13 cellular contexts compared by ENCODE assay signal in genomic region chr1:10401281-10401680, GRCh38. TPM values are rescaled to one million over a fixed set of nuclear protein-coding genes. Genes with fewer than 3 reads are reported as not detected.
DNase-seq lines count a peak whose midpoint lies in the region; ATAC-seq and TF ChIP-seq lines count a peak whose summit lies in the region.
"Had no signal": no experiment of that assay in that cellular context is flagged by ENCODE, and none has a peak within 500 bp of the region (broad histone marks: within the 10 kb centered on the region; RNA-seq: fewer than 3 reads in every experiment).

No MANE protein-coding gene starts in this region.

- intact Hi-C loops in OCI-LY7 (cut with micrococcal nuclease; ENCODE audit: unreplicated experiment) = no loop called here

- H3K4me2 ChIP-seq in DND-41 (ENCODE audit: insufficient read depth, low read length) = peak overlapping the region; percentile 84; the same call in 1 of the 2 replicates
- H3K4me2 ChIP-seq in OCI-LY7 (ENCODE audit: low read length) = peak overlapping the region; percentile 79; the same call in 1 of the 2 replicates
- H3K4me2 ChIP-seq in fibroblast of lung (ENCODE audit: extremely low read depth, insufficient read depth, low read length) = peak overlapping the region; percentile 4

- DNase-seq in DND-41 (no peak), OCI-LY7 (ENCODE audit: low spot score) (no peak), fibroblast of lung (ENCODE audit: low read depth in 2 of 2) (peak; percentile 27 to 32), GF-D8 (lab: John Stamatoyannopoulos, UW) (no peak), DMS53 treated with DMSO at 0.1 percent for 48 hours (lab: John Stamatoyannopoulos, UW; ENCODE audit: unreplicated experiment) (no peak), germinal center (ENCODE audit: low spot score) (no peak)
- no peak for DNase-seq in central memory CD4-positive, alpha-beta T cell
- DNase-seq: DMS79; NCI-H526; stimulated activated CD4-positive, alpha-beta T cell treated with anti-CD3 and anti-CD28 coated beads, Interleukin-2, amount 100 ng/mL, for 24 hours; stimulated activated naive CD4-positive, alpha-beta T cell had no signal

- peaks cover 58% of the 10 kb centered on the region for H3K36me3 ChIP-seq in DND-41 (ENCODE audit: insufficient read depth, low read length)
- H3K36me3 ChIP-seq in OCI-LY7 (ENCODE audit: insufficient read depth, low read length) = peaks cover 59% of the 10 kb centered on the region
- H3K36me3 ChIP-seq in fibroblast of lung (ENCODE audit: control insufficient read depth, insufficient read depth, low read length) = peaks cover 5% of the 10 kb centered on the region
- H3K36me3 ChIP-seq in neutrophil = peaks cover 56% of the 10 kb centered on the region

- 0 out of 2 replicates have a peak overlapping the region, but pooled peaks have one; percentile 19 for H3K9ac ChIP-seq in DND-41 (ENCODE audit: low read depth, low read length)
- H3K9ac ChIP-seq in fibroblast of lung (ENCODE audit: insufficient read depth, low read length) = no peak overlapping the region

- CTCF ChIA-PET in OCI-LY7 (lab: Charles Lee; ENCODE audit: unreplicated experiment) = no interaction called here

- H3K9me3 ChIP-seq in DND-41 (ENCODE audit: insufficient read depth, low read length, severe bottlenecking) (no peaks in the 10 kb centered on the region), OCI-LY7 (ENCODE audit: low read length) (0 out of 2 replicates have a peak, but pooled peaks cover 5% of the 10 kb centered on the region), fibroblast of lung (ENCODE audit: control insufficient read depth, insufficient read depth, low read depth, low read length) (no peaks in the 10 kb centered on the region), neutrophil (no peaks in the 10 kb centered on the region)

- H3K4me3 ChIP-seq in DND-41 (ENCODE audit: low read depth in 1 of 2, low read length in 2 of 2) (no peak overlapping the region), OCI-LY7 (ENCODE audit: low read depth, low read length, poor library complexity, severe bottlenecking) (no peak overlapping the region), fibroblast of lung (replicated peaks in 1 of 4; ENCODE audit: control extremely low read depth in 1 of 4, insufficient read depth in 1 of 4, low read depth in 3 of 4, low read length in 4 of 4) (peak overlapping the region in 1 of 4 experiments; percentile 94), neutrophil (ENCODE audit: low read depth in 1 of 2, low read length in 1 of 2) (peak overlapping the region; percentile 92 to 100)

- H3K9me2 ChIP-seq in OCI-LY7 (ENCODE audit: insufficient read depth, low read length) = no peaks in the 10 kb centered on the region

- ATAC-seq in DND-41 (ENCODE audit: insufficient read depth, low read depth) = no peak
- ATAC-seq: Right ventricle myocardium inferior had no signal

- H3K79me2 ChIP-seq in DND-41 (ENCODE audit: insufficient read depth, low read length) = peaks cover 32% of the 10 kb centered on the region
- H3K79me2 ChIP-seq in OCI-LY7 (ENCODE audit: insufficient read depth, low read depth, low read length) = peaks cover 21% of the 10 kb centered on the region; the same call in 1 of the 2 replicates
- H3K79me2 ChIP-seq in fibroblast of lung (ENCODE audit: control insufficient read depth, insufficient read depth, low read length) = peaks cover 24% of the 10 kb centered on the region

- POLR2A ChIA-PET in OCI-LY7 (lab: Charles Lee) = interaction anchor here (0.6 to 1.2 kb wide), 3 partner anchors 10 to 14 kb away, joined by 3 to 4 read pairs (median 3); no protein-coding TSS in a partner anchor

- H3K4me1 ChIP-seq in DND-41 (ENCODE audit: insufficient read depth, low read length) (peaks cover 39% of the 10 kb centered on the region), OCI-LY7 (ENCODE audit: insufficient read depth, low read length, poor library complexity, severe bottlenecking) (peaks cover 13% of the 10 kb centered on the region), fibroblast of lung (ENCODE audit: control insufficient read depth, extremely low read depth, insufficient read depth, low read length) (peaks cover 8% of the 10 kb centered on the region), neutrophil (ENCODE audit: control insufficient read depth in 1 of 2, insufficient read depth in 1 of 2, low read depth in 1 of 2, low read length in 1 of 2) (peaks cover 51 to 67% of the 10 kb centered on the region in 2 experiments)

- TF ChIP-seq CTCF in DND-41 (IDR thresholded peaks at IDR 0.05; ENCODE audit: borderline replicate concordance, extremely low read depth, low read length, poor library complexity, severe bottlenecking) (no peak), OCI-LY7 (conservative IDR thresholded peaks at IDR 0.05; ENCODE audit: low read length) (no peak), fibroblast of lung (conservative IDR thresholded peaks at IDR 0.05 in 1 of 2, IDR thresholded peaks at IDR 0.05 in 1 of 2; ENCODE audit: low read depth in 1 of 2, low read length in 2 of 2) (no peak), neutrophil (IDR thresholded peaks at IDR 0.05) (no peak)

- no peak overlapping the region for H2AFZ ChIP-seq in DND-41 (ENCODE audit: low read depth, low read length)
- no peak overlapping the region for H2AFZ ChIP-seq in OCI-LY7 (ENCODE audit: low read length)
- no peak overlapping the region for H2AFZ ChIP-seq in fibroblast of lung (ENCODE audit: low read length)

- BruUV-seq in OCI-LY7 (replicated peaks; lab: Mats Ljungman, UMichigan) = no TSS peak

- H3K27ac ChIP-seq in DND-41 (ENCODE audit: low read length) = no peak overlapping the region
- no peak overlapping the region for H3K27ac ChIP-seq in OCI-LY7 (ENCODE audit: low read depth, low read length, poor library complexity, severe bottlenecking)
- H3K27ac ChIP-seq in fibroblast of lung (ENCODE audit: insufficient read depth, low read length) = no peak overlapping the region
- peak overlapping the region; percentile 96 for H3K27ac ChIP-seq in neutrophil

- H4K20me1 ChIP-seq in DND-41 (ENCODE audit: insufficient read depth, low read length) = peaks cover 23% of the 10 kb centered on the region
- H4K20me1 ChIP-seq in OCI-LY7 (ENCODE audit: insufficient read depth, low read length) = peaks cover 9% of the 10 kb centered on the region; the same call in 1 of the 2 replicates
- no peaks in the 10 kb centered on the region for H4K20me1 ChIP-seq in fibroblast of lung (ENCODE audit: control insufficient read depth, extremely low read depth, insufficient read depth, low read length)

- H3K27me3 ChIP-seq in DND-41 (ENCODE audit: insufficient read depth, low read length, poor library complexity) (no peaks in the 10 kb centered on the region), fibroblast of lung (ENCODE audit: control insufficient read depth, insufficient read depth, low read length) (no peaks in the 10 kb centered on the region), neutrophil (no peaks in the 10 kb centered on the region)

RNA-seq across cellular contexts. Expression of gene PGD, which starts 2.4 kb away (rescaled TPM):
- 50.3 and 69.3 TPM in 2 replicates for total RNA-seq in OCI-LY7 (2014; rRNA removed; shearing (Covaris generic))
- total RNA-seq in OCI-LY7 (2022) (146 and 157 TPM in 2 replicates), fibroblast of lung (135 and 158 TPM in 2 replicates)
- 121 and 179 TPM in 2 replicates for polyA plus RNA-seq in fibroblast of lung
- 286 and 450 TPM in 2 replicates for polyA plus RNA-seq in fibroblast of lung (2012)
- 297 and 415 TPM in 2 replicates for polyA minus RNA-seq in fibroblast of lung (ENCODE audit: low replicate concordance)

RNA-seq across cellular contexts. Expression of gene CENPS, which starts 29.0 kb away (rescaled TPM):
- 13.6 and 18.8 TPM in 2 replicates for total RNA-seq in OCI-LY7 (2014; rRNA removed; shearing (Covaris generic))
- total RNA-seq in OCI-LY7 (2022) (18.4 and 18.8 TPM in 2 replicates), fibroblast of lung (7.4 and 10.2 TPM in 2 replicates)
- 11.9 and 15.3 TPM in 2 replicates for polyA plus RNA-seq in fibroblast of lung
- 17.1 and 26.7 TPM in 2 replicates for polyA plus RNA-seq in fibroblast of lung (2012)
- 5.3 and 6.1 TPM in 2 replicates for polyA minus RNA-seq in fibroblast of lung (ENCODE audit: low replicate concordance)

RNA-seq across cellular contexts. Expression of gene CORT, which starts 48.5 kb away (rescaled TPM):
- total RNA-seq in OCI-LY7 (2014; rRNA removed; shearing (Covaris generic)) = 0.66 TPM in 1 of 2 replicates, not detected in the other
- total RNA-seq in OCI-LY7 (2022) (1.3 TPM in 1 of 2 replicates, not detected in the other), fibroblast of lung (0.17 TPM in 1 of 2 replicates, not detected in the other)
- not detected in 2 replicates for polyA plus RNA-seq in fibroblast of lung
- polyA plus RNA-seq in fibroblast of lung (2012) = 0.21 and 0.31 TPM in 2 replicates
- not detected in 2 replicates for polyA minus RNA-seq in fibroblast of lung (ENCODE audit: low replicate concordance)

Comparison
In these comparisons a context has a peak if more than half of its experiments do, and no peak if none do; other contexts are left out.
1. DNase-seq: peak in fibroblast of lung (2 of 2); none in DND-41 (single experiment), OCI-LY7 (single experiment), GF-D8 (single experiment), DMS53 treated with DMSO at 0.1 percent for 48 hours (single experiment), central memory CD4-positive, alpha-beta T cell (single experiment) and germinal center (single experiment).
2. H3K4me2 ChIP-seq: peak in every context shown above with its lines; median percentile 84 in DND-41; 79 in OCI-LY7; 4 in fibroblast of lung.
3. H3K4me3 ChIP-seq: peak in neutrophil (2 of 2); none in DND-41 (0 of 2) and OCI-LY7 (single experiment).